ENCODE assay signal across 20 cellular contexts in genomic region chr15:68310811-68311463, GRCh38. TPM values are rescaled to one million over a fixed set of nuclear protein-coding genes. Genes with fewer than 3 reads are reported as not detected.
A peak's percentile ranks its signal among the peaks of the same experiment; 100 is the strongest.
DNase-seq lines count a peak whose midpoint lies in the region; ATAC-seq, FAIRE-seq and TF ChIP-seq lines count a peak whose summit lies in the region.
"Had no signal": no experiment of that assay in that cellular context is flagged by ENCODE, and none has a peak within 500 bp of the region (broad histone marks: within the 10 kb centered on the region; RNA-seq: fewer than 3 reads in every experiment).

No MANE protein-coding gene starts in this region.

- H3K79me1 ChIP-seq in H1 (ENCODE audit: low read depth, low read length), result no peaks in the 10 kb centered on the region

- H2BK20ac ChIP-seq in H1 (ENCODE audit: low read length), result no peak overlapping the region

- H3K27me3 ChIP-seq in H7 (ENCODE audit: control insufficient read depth, insufficient read depth, low read length) (no peaks in the 10 kb centered on the region), H1 (replicated peaks in 1 of 4; ENCODE audit: control insufficient read depth in 3 of 4, extremely low read depth in 1 of 4, insufficient read depth in 3 of 4, low read length in 3 of 4) (no peaks in the 10 kb centered on the region), gastrocnemius medialis (no peaks in the 10 kb centered on the region)
- H3K27me3 ChIP-seq: cardiac muscle cell, heart left ventricle had no signal

- H3K18ac ChIP-seq in H1 (ENCODE audit: extremely low read depth, low read length), result no peak overlapping the region

- no peak overlapping the region for H4K8ac ChIP-seq in H1 (ENCODE audit: extremely low read depth, insufficient read depth, low read length)

- H4K91ac ChIP-seq in H1 (replicated peaks; ENCODE audit: insufficient read length, low read length), result no peak overlapping the region

- POLR2A ChIA-PET in H1 (lab: Charles Lee; ENCODE audit: partially characterized antibody), result interaction anchor here (0.8 to 2.6 kb wide), 4 partner anchors 26 to 54 kb away, joined by 3 to 7 read pairs (median 4); partner anchors contain the start of gene FEM1B

- ATAC-seq in gastrocnemius medialis, result no peak
- ATAC-seq in GM21619 (IDR thresholded peaks at IDR 0.05; ENCODE audit: unreplicated experiment), result no peak
- no peak for ATAC-seq in HG03280 (IDR thresholded peaks at IDR 0.05; ENCODE audit: unreplicated experiment)
- ATAC-seq: activated naive CD8-positive, alpha-beta T cell treated with anti-CD3 and anti-CD28 coated beads, Interleukin-2, amount 50 U/mL, for 24 hours; GM12878 had no signal

- no peak overlapping the region for H3K14ac ChIP-seq in H1 (ENCODE audit: insufficient read length)

- no peaks in the 10 kb centered on the region for H3K9me3 ChIP-seq in H1 (ENCODE audit: insufficient read depth in 2 of 2, low read depth in 1 of 2, low read length in 1 of 2)
- H3K9me3 ChIP-seq in gastrocnemius medialis, result no peaks in the 10 kb centered on the region
- H3K9me3 ChIP-seq: heart left ventricle, psoas muscle had no signal

- H3K4me3 ChIP-seq in H7 (ENCODE audit: insufficient read depth, low read depth, low read length) (no peak overlapping the region), H1 (ENCODE audit: extremely low read depth in 1 of 4, insufficient read depth in 2 of 4, low read depth in 3 of 4, low read length in 4 of 4) (no peak overlapping the region), gastrocnemius medialis (no peak overlapping the region)
- H3K4me3 ChIP-seq: cardiac muscle cell, GM12878, heart left ventricle, psoas muscle, SK-N-MC had no signal

- intact Hi-C loops in gastrocnemius medialis (cut with DNase I; ENCODE audit: low total_unique reads), result no loop called here

- no peak overlapping the region for H2AK5ac ChIP-seq in H1 (ENCODE audit: low read depth, low read length)

- H4K20me1 ChIP-seq in H1 (replicated peaks in 1 of 2; ENCODE audit: control insufficient read depth in 1 of 2, insufficient read depth in 2 of 2, low read length in 2 of 2), result no peaks in the 10 kb centered on the region

- H3K36me3 ChIP-seq in H7 (replicated peaks; ENCODE audit: control insufficient read depth, insufficient read depth, low read length) (no peaks in the 10 kb centered on the region), H1 (ENCODE audit: control insufficient read depth in 2 of 4, insufficient read depth in 4 of 4, low read length in 3 of 4) (no peaks in the 10 kb centered on the region), gastrocnemius medialis (no peaks in the 10 kb centered on the region)
- H3K36me3 ChIP-seq: cardiac muscle cell had no signal

- H3K23me2 ChIP-seq in H1 (ENCODE audit: low read depth, low read length), result no peaks in the 10 kb centered on the region

- H2AFZ ChIP-seq in H1 (ENCODE audit: low read length), result 0 out of 2 replicates have a peak overlapping the region, but pooled peaks have one; percentile 67

- DNase-seq in activated CD8-positive, alpha-beta memory T cell treated with anti-CD3 and anti-CD28 coated beads, Interleukin-2, amount 50 U/mL, for 48 hours, result peak; percentile 34
- DNase-seq in activated CD8-positive, alpha-beta memory T cell treated with anti-CD3 and anti-CD28 coated beads for 24 hours, result no peak
- DNase-seq in H7 (peak; percentile 25), H1 (ENCODE audit: low read depth in 1 of 2, low spot score in 2 of 2) (peak in 1 of 2 experiments; percentile 49), gastrocnemius medialis (no peak), activated gamma-delta T cell (lab: John Stamatoyannopoulos, UW) (no peak)
- DNase-seq: activated naive CD8-positive, alpha-beta T cell treated with anti-CD3 and anti-CD28 coated beads, Interleukin-2, amount 50 U/mL, for 24 hours; effector CD8-positive, alpha-beta T cell; GDM1; mesenchymal stem cell; NCI-H2107; NCI-H526 treated with DMSO at 0.1 percent for 48 hours; psoas muscle; T-helper 9 cell had no signal

- H2BK12ac ChIP-seq in H1 (ENCODE audit: low read depth, low read length), result 0 out of 2 replicates have a peak overlapping the region, but pooled peaks have one; percentile 50

- peaks cover 0 to 19% (median 12%) of the 10 kb centered on the region in 4 experiments; a peak in 6 of 7 replicates for H3K4me1 ChIP-seq in H1 (replicated peaks in 1 of 4; ENCODE audit: control insufficient read depth in 3 of 4, insufficient read depth in 4 of 4, low read length in 3 of 4)
- H3K4me1 ChIP-seq in gastrocnemius medialis, result peaks cover 5 to 10% of the 10 kb centered on the region in 2 donors

- no peak overlapping the region for H4K5ac ChIP-seq in H1 (ENCODE audit: insufficient read length, low read depth, low read length)

- no peaks in the 10 kb centered on the region for H3K79me2 ChIP-seq in H1 (ENCODE audit: control insufficient read depth in 1 of 2, insufficient read depth in 2 of 2, low read length in 2 of 2)

- no peak overlapping the region for H3K23ac ChIP-seq in H1 (ENCODE audit: insufficient read length)

- no peak for TF ChIP-seq POLR2A in H1 (IDR thresholded peaks at IDR 0.05; ENCODE audit: control extremely low read depth in 1 of 2, low read depth in 2 of 2, low read length in 2 of 2)
- no peak for TF ChIP-seq POLR2A in gastrocnemius medialis (IDR thresholded peaks at IDR 0.05)

- no peak for TF ChIP-seq RAD21 in H1 (IDR thresholded peaks at IDR 0.05 in 1 of 2, conservative IDR thresholded peaks at IDR 0.05 in 1 of 2; ENCODE audit: low read depth in 2 of 2, low read length in 2 of 2)

- H2BK5ac ChIP-seq in H1 (ENCODE audit: low read depth, low read length), result 0 out of 2 replicates have a peak overlapping the region, but pooled peaks have one; percentile 2

- H3K9ac ChIP-seq in H1 (replicated peaks in 1 of 4; ENCODE audit: extremely low read depth in 1 of 4, low read depth in 3 of 4, low read length in 3 of 4), result no peak overlapping the region

- H3K27ac ChIP-seq in H1 (ENCODE audit: low read depth, low read length) (no peak overlapping the region), gastrocnemius medialis (peak overlapping the region in 3 of 4 donors; percentile 17 to 42 (median 40))
- H3K27ac ChIP-seq: cardiac muscle cell, psoas muscle, SK-N-MC had no signal

- no peak overlapping the region for H3K4me2 ChIP-seq in H1 (ENCODE audit: insufficient read depth in 1 of 2, low read depth in 2 of 2, low read length in 2 of 2)

- no peak for TF ChIP-seq EP300 in H1 (IDR thresholded peaks at IDR 0.05; ENCODE audit: borderline replicate concordance in 1 of 2, low read depth in 2 of 2, low read length in 2 of 2)

- H2BK15ac ChIP-seq in H1 (ENCODE audit: low read length), result peak overlapping the region; percentile 89; the same call in 1 of the 2 replicates

- H2BK120ac ChIP-seq in H1 (replicated peaks; ENCODE audit: low read depth, low read length), result no peak overlapping the region

- CTCF ChIA-PET in H1 (lab: Charles Lee; ENCODE audit: partially characterized antibody), result interaction anchor here (0.6 to 9.0 kb wide), 14 partner anchors 12 to 566 kb away, joined by 3 to 199 read pairs (median 4); no protein-coding TSS in a partner anchor

- TF ChIP-seq CTCF in H1 (IDR thresholded peaks at IDR 0.05; ENCODE audit: control extremely low read depth in 1 of 3, insufficient read depth in 1 of 3, low read depth in 1 of 3, low read length in 3 of 3), result no peak
- no peak for TF ChIP-seq CTCF in gastrocnemius medialis (IDR thresholded peaks at IDR 0.05 in 4 of 5, conservative IDR thresholded peaks at IDR 0.05 in 1 of 5)

- FAIRE-seq in H1 (lab: Jason Lieb, UNC), result no peak
- FAIRE-seq: GM12878 had no signal

- in situ Hi-C loops in gastrocnemius medialis (cut with MboI; ENCODE audit: low sequenced_read_pairs in 4 of 4), result loop anchor here in 2 of 4 donors (25.0 kb wide), 2 partner anchors 226 to 351 kb away; no protein-coding TSS in a partner anchor

- H3K56ac ChIP-seq in H1 (replicated peaks; ENCODE audit: insufficient read length, low read depth, low read length), result no peak overlapping the region

- no peak overlapping the region for H3K4ac ChIP-seq in H1 (replicated peaks; ENCODE audit: insufficient read length, low read depth, low read length)

- 90% methylated on average over 21 of the region's 21 CpGs; no CpG with 5 or more reads in 1 of the 2 experiments for WGBS in H1 (ENCODE audit: extremely low coverage in 1 of 2, insufficient coverage in 1 of 2, insufficient read length in 1 of 2, insufficient replicate concordance in 2 of 2, low coverage in 1 of 2, low lambda C conversion rate in 2 of 2, missing lambda C conversion rate in 1 of 2), 2 experiments

TF ChIP-seq in H1, 55 proteins besides CTCF, POLR2A, EP300 and RAD21 (continues in another document):
- TF ChIP-seq SUZ12 (IDR thresholded peaks at IDR 0.05; ENCODE audit: low read length) (no peak), CTBP2 (IDR thresholded peaks at IDR 0.05; ENCODE audit: borderline replicate concordance, insufficient read depth, insufficient read length, low read length) (no peak), RNF2 (IDR thresholded peaks at IDR 0.05; ENCODE audit: borderline replicate concordance, low read depth, low read length, missing control alignments, poor library complexity, severe bottlenecking) (no peak), SP4 (IDR thresholded peaks at IDR 0.05; ENCODE audit: low read length) (no peak), JUND (IDR thresholded peaks at IDR 0.05; ENCODE audit: low read length) (no peak), SP2 (IDR thresholded peaks at IDR 0.05; ENCODE audit: low read length) (no peak), NRF1 (IDR thresholded peaks at IDR 0.05; ENCODE audit: low read depth, low read length) (no peak), MAFK (IDR thresholded peaks at IDR 0.05; ENCODE audit: low read depth, low read length) (no peak), CREB1 (IDR thresholded peaks at IDR 0.05) (no peak), EGR1 (IDR thresholded peaks at IDR 0.05; ENCODE audit: borderline replicate concordance, low read depth, low read length) (no peak), TAF1 (IDR thresholded peaks at IDR 0.05; ENCODE audit: low read depth, low read length) (no peak), SAP30 (IDR thresholded peaks at IDR 0.05; ENCODE audit: insufficient read depth, insufficient replicate concordance, low read length) (no peak), ZNF274 (IDR thresholded peaks at IDR 0.05; ENCODE audit: borderline replicate concordance, extremely low read depth, low read length) (no peak)

RNA-seq across cellular contexts. Expression of gene FEM1B, which starts 33.4 kb away (rescaled TPM):
- 78.4 and 91.7 TPM in 2 replicates for total RNA-seq in H7 (2014; rRNA removed; shearing (Covaris generic))
- 72.9 and 83.8 TPM in 2 replicates for total RNA-seq in H1 (2021; fragmentation: NEBNext Ultra II Directional; extraction: Animal tissue kit (Norgen Biotek cat#: 25700))
- polyA plus RNA-seq in H1 (2011; rRNA removed), result 21.2 and 36.1 TPM in 2 replicates
- 36.7 TPM for polyA plus RNA-seq in H1 (2011; cell fraction: cytosol; rRNA removed)
- polyA plus RNA-seq in H1 (2011; cell fraction: nucleus; rRNA removed), result 75.5 TPM
- 42.3 to 65.4 TPM (median 49.3 TPM) in 4 replicates for polyA plus RNA-seq in H1 (2012, experiment 1 of 2)
- polyA plus RNA-seq in H1 (2012, experiment 2 of 2), result 2.1 TPM
- polyA plus RNA-seq in H1 (2013, experiment 1 of 2), result 28.4 TPM
- polyA plus RNA-seq in H1 (2013, experiment 2 of 2), result 27.2 TPM
- polyA minus RNA-seq in H1 (2011; rRNA and poly(A)+ RNA removed), result 568 and 799 TPM in 2 replicates
- polyA minus RNA-seq in H1 (2011; cell fraction: cytosol; rRNA and poly(A)+ RNA removed), result 135 TPM
- 269 TPM for polyA minus RNA-seq in H1 (2011; cell fraction: nucleus; rRNA and poly(A)+ RNA removed)
- 100 to 1,000 TPM in 3 of 4 donors, 10 to 100 TPM in 1; 80.8 to 158 (median 124) TPM for total RNA-seq in gastrocnemius medialis

Comparison
In these comparisons a context has a peak if more than half of its experiments do, and no peak if none do; other contexts are left out.
1. DNase-seq: peak in activated CD8-positive, alpha-beta memory T cell treated with anti-CD3 and anti-CD28 coated beads, Interleukin-2, amount 50 U/mL, for 48 hours (single experiment) and H7 (single experiment); none in activated CD8-positive, alpha-beta memory T cell treated with anti-CD3 and anti-CD28 coated beads for 24 hours (single experiment), gastrocnemius medialis (0 of 2) and activated gamma-delta T cell (single experiment).